Comparison of ENCODE assay signal across 25 cellular contexts in genomic region chr3:146558811-146559210, GRCh38. TPM values are rescaled to one million over a fixed set of nuclear protein-coding genes. Genes with fewer than 3 reads are reported as not detected.
DNase-seq lines count a peak whose midpoint lies in the region; ATAC-seq and TF ChIP-seq lines count a peak whose summit lies in the region.
"Had no signal": no experiment of that assay in that cellular context is flagged by ENCODE, and none has a peak within 500 bp of the region (broad histone marks: within the 10 kb centered on the region; RNA-seq: fewer than 3 reads in every experiment).

No MANE protein-coding gene starts in this region.

- peak overlapping the region; percentile 76 for H3K27ac ChIP-seq in neutrophil
- H3K27ac ChIP-seq: A549, BLaER1, KMS-11 had no signal

- no peaks in the 10 kb centered on the region for H3K9me3 ChIP-seq in neutrophil
- H3K9me3 ChIP-seq: A549, BLaER1 had no signal

- no peak overlapping the region for H3K4me3 Mint-ChIP-seq in endothelial cell (ENCODE audit: unreplicated experiment)
- H3K4me3 Mint-ChIP-seq: CD8-positive, alpha-beta memory T cell; GM23338; T-cell had no signal

- H3K27ac Mint-ChIP-seq in endothelial cell (ENCODE audit: unreplicated experiment), result no peak overlapping the region
- H3K27ac Mint-ChIP-seq: CD8-positive, alpha-beta memory T cell; GM23338; T-cell had no signal

- H3K27me3 ChIP-seq in neutrophil, result no peaks in the 10 kb centered on the region
- H3K27me3 ChIP-seq: BLaER1 had no signal

- TF ChIP-seq CTCF in neutrophil (IDR thresholded peaks at IDR 0.05) (no peak), endothelial cell (IDR thresholded peaks at IDR 0.05; ENCODE audit: unreplicated experiment) (no peak)

- H3K4me3 ChIP-seq in neutrophil (ENCODE audit: low read depth in 1 of 2, low read length in 1 of 2), result peak overlapping the region; percentile 0 to 43
- H3K4me3 ChIP-seq: A549, BLaER1, GM23338 had no signal

- H3K4me1 Mint-ChIP-seq in endothelial cell (ENCODE audit: unreplicated experiment), result no peaks in the 10 kb centered on the region

- H3K9me3 Mint-ChIP-seq in endothelial cell (ENCODE audit: unreplicated experiment), result no peaks in the 10 kb centered on the region

- H3K36me3 ChIP-seq in neutrophil, result no peaks in the 10 kb centered on the region
- H3K36me3 ChIP-seq: BLaER1 had no signal

- peaks cover 67 to 73% of the 10 kb centered on the region in 2 experiments for H3K4me1 ChIP-seq in neutrophil (ENCODE audit: control insufficient read depth in 1 of 2, insufficient read depth in 1 of 2, low read depth in 1 of 2, low read length in 1 of 2)
- H3K4me1 ChIP-seq: A549, BLaER1 had no signal

- no peak for ATAC-seq in GM21529 (IDR thresholded peaks at IDR 0.05; ENCODE audit: unreplicated experiment)
- ATAC-seq in GM19351 (IDR thresholded peaks at IDR 0.05; ENCODE audit: unreplicated experiment), result no peak
- ATAC-seq in GM19328 (IDR thresholded peaks at IDR 0.05; ENCODE audit: unreplicated experiment), result no peak
- ATAC-seq: A549, GM23338, HepG2, T-cell had no signal

- DNase-seq in GF-D8 (lab: John Stamatoyannopoulos, UW) (peak; percentile 67), MV-4-11 (lab: John Stamatoyannopoulos, UW) (peak; percentile 84), SIG-M5 (lab: John Stamatoyannopoulos, UW) (peak; percentile 41), endothelial cell (ENCODE audit: low spot score) (no peak)
- DNase-seq: CD8-positive, alpha-beta memory T cell; DMS79; HCEC 1CT; NCI-H1105 treated with DMSO at 0.1 percent for 48 hours; NCI-H1694; NCI-H2081 treated with DMSO at 0.1 percent for 48 hours; NCI-H510A; NCI-H748 treated with DMSO at 0.1 percent for 48 hours; NK-92 treated with Interleukin-12 subunit alpha and Interleukin-12 subunit beta, amount 100 ng/mL, for 24 hours; T-cell had no signal

- H3K36me3 Mint-ChIP-seq in endothelial cell (ENCODE audit: low read depth, unreplicated experiment), result no peaks in the 10 kb centered on the region
- H3K36me3 Mint-ChIP-seq: CD8-positive, alpha-beta memory T cell; T-cell had no signal

- H3K27me3 Mint-ChIP-seq in endothelial cell (ENCODE audit: unreplicated experiment), result peaks cover 2% of the 10 kb centered on the region
- H3K27me3 Mint-ChIP-seq: T-cell had no signal

RNA-seq across cellular contexts. Expression of gene PLSCR1, which starts 14.4 kb away (rescaled TPM):
- 77.1 TPM for total RNA-seq in endothelial cell (ENCODE audit: unreplicated experiment)

RNA-seq across cellular contexts. Expression of gene PLSCR5, which starts 46.3 kb away (rescaled TPM):
- total RNA-seq in endothelial cell (ENCODE audit: unreplicated experiment), result not detected
- total RNA-seq: CD8-positive, alpha-beta memory T cell; GM23338; HepG2; M059J; SK-MEL-5; T-cell had no signal
